Comparison of ENCODE assay signal across 1 cellular context in the genomic region with DNA sequence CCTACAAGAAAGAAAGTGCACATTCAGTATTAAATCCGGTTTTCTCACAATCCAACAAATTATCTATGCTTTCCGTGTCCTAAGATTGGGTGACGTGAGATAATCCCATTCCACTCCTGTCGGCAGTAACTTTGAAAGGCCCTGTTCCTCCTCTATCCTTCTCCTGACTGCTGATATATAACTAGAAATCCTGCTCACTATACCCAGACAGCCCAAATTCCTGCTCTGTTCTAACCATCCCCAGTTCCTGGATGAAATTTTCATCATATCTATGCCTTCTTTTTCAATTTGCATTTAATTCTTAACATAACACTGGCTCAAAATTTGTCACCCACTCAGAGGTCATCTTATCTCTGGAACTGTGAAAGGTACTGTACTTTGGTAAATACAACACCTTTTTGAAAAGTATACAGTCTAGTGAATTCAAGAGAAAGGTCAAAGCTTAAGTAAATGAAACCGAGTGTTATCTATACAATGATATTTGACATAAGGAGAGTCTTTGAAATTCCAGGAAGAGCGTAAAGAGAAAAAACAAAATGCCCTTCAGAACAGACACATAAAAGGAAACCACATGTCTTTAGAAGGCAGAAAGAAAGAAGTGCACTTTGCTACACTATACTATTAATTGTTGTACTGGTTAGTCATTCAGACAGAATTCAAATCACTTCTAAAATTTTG.
A peak's percentile ranks its signal among the peaks of the same experiment; 100 is the strongest.
TF ChIP-seq lines count a peak whose summit lies in the region.

No MANE protein-coding gene starts in this region.

TF ChIP-seq in HepG2, 621 proteins besides CTCF, POLR2A, EP300 and RAD21 (continued from another document and continues in another):
- TF ChIP-seq MYNN (CRISPR knock-in tag; IDR thresholded peaks at IDR 0.05; ENCODE audit: low read depth) (no peak), RFXAP (CRISPR knock-in tag; IDR thresholded peaks at IDR 0.05; ENCODE audit: borderline replicate concordance) (no peak), ZNF225 (CRISPR knock-in tag; IDR thresholded peaks at IDR 0.05) (no peak), KDM6A (CRISPR knock-in tag; IDR thresholded peaks at IDR 0.05; ENCODE audit: low read depth) (peak; percentile 61; the same call in 1 of the 2 replicates), SALL1 (CRISPR knock-in tag; IDR thresholded peaks at IDR 0.05) (no peak), MXD4 (CRISPR knock-in tag; IDR thresholded peaks at IDR 0.05) (no peak), HHEX (CRISPR knock-in tag; IDR thresholded peaks at IDR 0.05) (peak; percentile 97), ZNF660 (CRISPR knock-in tag; IDR thresholded peaks at IDR 0.05; ENCODE audit: borderline replicate concordance, low read depth) (no peak), ZNF709 (CRISPR knock-in tag; IDR thresholded peaks at IDR 0.05) (no peak), LCORL (IDR thresholded peaks at IDR 0.05) (peak; percentile 10; the same call in 1 of the 2 replicates), LCORL (CRISPR knock-in tag; IDR thresholded peaks at IDR 0.05) (peak; percentile 28; the same call in 1 of the 2 replicates), ZNF678 (CRISPR knock-in tag; IDR thresholded peaks at IDR 0.05) (no peak), RAD51 (IDR thresholded peaks at IDR 0.05; ENCODE audit: borderline replicate concordance) (no peak), NRL (CRISPR knock-in tag; IDR thresholded peaks at IDR 0.05; ENCODE audit: borderline replicate concordance) (no peak), ZNF567 (CRISPR knock-in tag; IDR thresholded peaks at IDR 0.05; ENCODE audit: borderline replicate concordance) (no peak), ZNF17 (CRISPR knock-in tag; IDR thresholded peaks at IDR 0.05) (no peak), ZSCAN25 (CRISPR knock-in tag; IDR thresholded peaks at IDR 0.05) (no peak), ZNF143 (CRISPR knock-in tag; IDR thresholded peaks at IDR 0.05) (no peak), MTF2 (CRISPR knock-in tag; IDR thresholded peaks at IDR 0.05; ENCODE audit: borderline replicate concordance) (no peak), ZNF749 (CRISPR knock-in tag; IDR thresholded peaks at IDR 0.05; ENCODE audit: borderline replicate concordance) (no peak), HNF4A (CRISPR knock-in tag; IDR thresholded peaks at IDR 0.05) (peak; percentile 81), ZNF292 (CRISPR knock-in tag; IDR thresholded peaks at IDR 0.05; ENCODE audit: borderline replicate concordance, low read depth) (no peak), ZNF350 (CRISPR knock-in tag; IDR thresholded peaks at IDR 0.05; ENCODE audit: borderline replicate concordance, low read depth) (no peak), TCF12 (IDR thresholded peaks at IDR 0.05) (no peak), TCF12 (CRISPR knock-in tag; IDR thresholded peaks at IDR 0.05) (peak; percentile 54; the same call in 1 of the 2 replicates), ZNF333 (CRISPR knock-in tag; IDR thresholded peaks at IDR 0.05; ENCODE audit: borderline replicate concordance) (no peak), MAFK (conservative IDR thresholded peaks at IDR 0.05 in 1 of 2, IDR thresholded peaks at IDR 0.05 in 1 of 2; ENCODE audit: low read length in 2 of 2) (no peak), NCOA2 (CRISPR knock-in tag; IDR thresholded peaks at IDR 0.05) (peak; percentile 96), ZNF558 (CRISPR knock-in tag; IDR thresholded peaks at IDR 0.05; ENCODE audit: borderline replicate concordance) (no peak), STAT5B (CRISPR knock-in tag; IDR thresholded peaks at IDR 0.05) (no peak), NR2C2 (CRISPR knock-in tag; IDR thresholded peaks at IDR 0.05; ENCODE audit: borderline replicate concordance) (peak; percentile 44; the same call in 1 of the 2 replicates), ZNF883 (CRISPR knock-in tag; IDR thresholded peaks at IDR 0.05; ENCODE audit: not compliant biosample characterization) (no peak), YY1 (IDR thresholded peaks at IDR 0.05; ENCODE audit: insufficient read depth, insufficient replicate concordance, low read depth, low read length) (no peak), GZF1 (CRISPR knock-in tag; IDR thresholded peaks at IDR 0.05) (no peak), SRF (IDR thresholded peaks at IDR 0.05; ENCODE audit: low read depth, low read length) (no peak), RBAK (CRISPR knock-in tag; IDR thresholded peaks at IDR 0.05) (no peak), AKAP8 (CRISPR knock-in tag; IDR thresholded peaks at IDR 0.05) (no peak), SOX13 (IDR thresholded peaks at IDR 0.05) (peak; percentile 59; the same call in 1 of the 2 replicates), SOX13 (CRISPR knock-in tag; conservative IDR thresholded peaks at IDR 0.05 in 1 of 2, IDR thresholded peaks at IDR 0.05 in 1 of 2) (peak in 1 of 2 experiments; percentile 94; a peak in 2 of 4 replicates), ZNF792 (CRISPR knock-in tag; IDR thresholded peaks at IDR 0.05) (no peak), ZSCAN12 (CRISPR knock-in tag; IDR thresholded peaks at IDR 0.05) (no peak), ZNF782 (CRISPR knock-in tag; IDR thresholded peaks at IDR 0.05; ENCODE audit: borderline replicate concordance) (no peak), ZNF891 (CRISPR knock-in tag; IDR thresholded peaks at IDR 0.05) (no peak), MEIS1 (CRISPR knock-in tag; IDR thresholded peaks at IDR 0.05; ENCODE audit: borderline replicate concordance) (no peak)
- TF ChIP-seq, protein P1, sequence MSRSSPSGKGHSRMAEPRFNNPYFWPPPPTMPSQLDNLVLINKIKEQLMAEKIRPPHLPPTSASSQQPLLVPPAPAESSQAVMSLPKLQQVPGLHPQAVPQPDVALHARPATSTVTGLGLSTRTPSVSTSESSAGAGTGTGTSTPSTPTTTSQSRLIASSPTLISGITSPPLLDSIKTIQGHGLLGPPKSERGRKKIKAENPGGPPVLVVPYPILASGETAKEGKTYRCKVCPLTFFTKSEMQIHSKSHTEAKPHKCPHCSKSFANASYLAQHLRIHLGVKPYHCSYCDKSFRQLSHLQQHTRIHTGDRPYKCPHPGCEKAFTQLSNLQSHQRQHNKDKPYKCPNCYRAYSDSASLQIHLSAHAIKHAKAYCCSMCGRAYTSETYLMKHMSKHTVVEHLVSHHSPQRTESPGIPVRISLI (CRISPR knock-in tag; IDR thresholded peaks at IDR 0.05; ENCODE audit: borderline replicate concordance), result peak; percentile 74; the same call in 1 of the 2 replicates
- TF ChIP-seq, protein P2, sequence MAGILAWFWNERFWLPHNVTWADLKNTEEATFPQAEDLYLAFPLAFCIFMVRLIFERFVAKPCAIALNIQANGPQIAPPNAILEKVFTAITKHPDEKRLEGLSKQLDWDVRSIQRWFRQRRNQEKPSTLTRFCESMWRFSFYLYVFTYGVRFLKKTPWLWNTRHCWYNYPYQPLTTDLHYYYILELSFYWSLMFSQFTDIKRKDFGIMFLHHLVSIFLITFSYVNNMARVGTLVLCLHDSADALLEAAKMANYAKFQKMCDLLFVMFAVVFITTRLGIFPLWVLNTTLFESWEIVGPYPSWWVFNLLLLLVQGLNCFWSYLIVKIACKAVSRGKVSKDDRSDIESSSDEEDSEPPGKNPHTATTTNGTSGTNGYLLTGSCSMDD (CRISPR knock-in tag; IDR thresholded peaks at IDR 0.05), result no peak
- TF ChIP-seq, protein P3, sequence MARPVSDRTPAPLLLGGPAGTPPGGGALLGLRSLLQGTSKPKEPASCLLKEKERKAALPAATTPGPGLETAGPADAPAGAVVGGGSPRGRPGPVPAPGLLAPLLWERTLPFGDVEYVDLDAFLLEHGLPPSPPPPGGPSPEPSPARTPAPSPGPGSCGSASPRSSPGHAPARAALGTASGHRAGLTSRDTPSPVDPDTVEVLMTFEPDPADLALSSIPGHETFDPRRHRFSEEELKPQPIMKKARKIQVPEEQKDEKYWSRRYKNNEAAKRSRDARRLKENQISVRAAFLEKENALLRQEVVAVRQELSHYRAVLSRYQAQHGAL (CRISPR knock-in tag; IDR thresholded peaks at IDR 0.05; ENCODE audit: not compliant biosample characterization), result no peak
- TF ChIP-seq, protein P4, sequence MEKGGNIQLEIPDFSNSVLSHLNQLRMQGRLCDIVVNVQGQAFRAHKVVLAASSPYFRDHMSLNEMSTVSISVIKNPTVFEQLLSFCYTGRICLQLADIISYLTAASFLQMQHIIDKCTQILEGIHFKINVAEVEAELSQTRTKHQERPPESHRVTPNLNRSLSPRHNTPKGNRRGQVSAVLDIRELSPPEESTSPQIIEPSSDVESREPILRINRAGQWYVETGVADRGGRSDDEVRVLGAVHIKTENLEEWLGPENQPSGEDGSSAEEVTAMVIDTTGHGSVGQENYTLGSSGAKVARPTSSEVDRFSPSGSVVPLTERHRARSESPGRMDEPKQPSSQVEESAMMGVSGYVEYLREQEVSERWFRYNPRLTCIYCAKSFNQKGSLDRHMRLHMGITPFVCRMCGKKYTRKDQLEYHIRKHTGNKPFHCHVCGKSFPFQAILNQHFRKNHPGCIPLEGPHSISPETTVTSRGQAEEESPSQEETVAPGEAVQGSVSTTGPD (CRISPR knock-in tag; IDR thresholded peaks at IDR 0.05), result no peak
- TF ChIP-seq, protein P5, sequence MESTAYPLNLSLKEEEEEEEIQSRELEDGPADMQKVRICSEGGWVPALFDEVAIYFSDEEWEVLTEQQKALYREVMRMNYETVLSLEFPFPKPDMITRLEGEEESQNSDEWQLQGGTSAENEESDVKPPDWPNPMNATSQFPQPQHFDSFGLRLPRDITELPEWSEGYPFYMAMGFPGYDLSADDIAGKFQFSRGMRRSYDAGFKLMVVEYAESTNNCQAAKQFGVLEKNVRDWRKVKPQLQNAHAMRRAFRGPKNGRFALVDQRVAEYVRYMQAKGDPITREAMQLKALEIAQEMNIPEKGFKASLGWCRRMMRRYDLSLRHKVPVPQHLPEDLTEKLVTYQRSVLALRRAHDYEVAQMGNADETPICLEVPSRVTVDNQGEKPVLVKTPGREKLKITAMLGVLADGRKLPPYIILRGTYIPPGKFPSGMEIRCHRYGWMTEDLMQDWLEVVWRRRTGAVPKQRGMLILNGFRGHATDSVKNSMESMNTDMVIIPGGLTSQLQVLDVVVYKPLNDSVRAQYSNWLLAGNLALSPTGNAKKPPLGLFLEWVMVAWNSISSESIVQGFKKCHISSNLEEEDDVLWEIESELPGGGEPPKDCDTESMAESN (CRISPR knock-in tag; conservative IDR thresholded peaks at IDR 0.05), result no peak
- TF ChIP-seq, protein P6, sequence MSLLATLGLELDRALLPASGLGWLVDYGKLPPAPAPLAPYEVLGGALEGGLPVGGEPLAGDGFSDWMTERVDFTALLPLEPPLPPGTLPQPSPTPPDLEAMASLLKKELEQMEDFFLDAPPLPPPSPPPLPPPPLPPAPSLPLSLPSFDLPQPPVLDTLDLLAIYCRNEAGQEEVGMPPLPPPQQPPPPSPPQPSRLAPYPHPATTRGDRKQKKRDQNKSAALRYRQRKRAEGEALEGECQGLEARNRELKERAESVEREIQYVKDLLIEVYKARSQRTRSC (CRISPR knock-in tag; IDR thresholded peaks at IDR 0.05; ENCODE audit: low read depth), result no peak
- TF ChIP-seq, protein P7, sequence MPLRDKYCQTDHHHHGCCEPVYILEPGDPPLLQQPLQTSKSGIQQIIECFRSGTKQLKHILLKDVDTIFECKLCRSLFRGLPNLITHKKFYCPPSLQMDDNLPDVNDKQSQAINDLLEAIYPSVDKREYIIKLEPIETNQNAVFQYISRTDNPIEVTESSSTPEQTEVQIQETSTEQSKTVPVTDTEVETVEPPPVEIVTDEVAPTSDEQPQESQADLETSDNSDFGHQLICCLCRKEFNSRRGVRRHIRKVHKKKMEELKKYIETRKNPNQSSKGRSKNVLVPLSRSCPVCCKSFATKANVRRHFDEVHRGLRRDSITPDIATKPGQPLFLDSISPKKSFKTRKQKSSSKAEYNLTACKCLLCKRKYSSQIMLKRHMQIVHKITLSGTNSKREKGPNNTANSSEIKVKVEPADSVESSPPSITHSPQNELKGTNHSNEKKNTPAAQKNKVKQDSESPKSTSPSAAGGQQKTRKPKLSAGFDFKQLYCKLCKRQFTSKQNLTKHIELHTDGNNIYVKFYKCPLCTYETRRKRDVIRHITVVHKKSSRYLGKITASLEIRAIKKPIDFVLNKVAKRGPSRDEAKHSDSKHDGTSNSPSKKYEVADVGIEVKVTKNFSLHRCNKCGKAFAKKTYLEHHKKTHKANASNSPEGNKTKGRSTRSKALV (CRISPR knock-in tag; IDR thresholded peaks at IDR 0.05), result no peak; the same call in 1 of the 2 replicates
- TF ChIP-seq, protein P8, sequence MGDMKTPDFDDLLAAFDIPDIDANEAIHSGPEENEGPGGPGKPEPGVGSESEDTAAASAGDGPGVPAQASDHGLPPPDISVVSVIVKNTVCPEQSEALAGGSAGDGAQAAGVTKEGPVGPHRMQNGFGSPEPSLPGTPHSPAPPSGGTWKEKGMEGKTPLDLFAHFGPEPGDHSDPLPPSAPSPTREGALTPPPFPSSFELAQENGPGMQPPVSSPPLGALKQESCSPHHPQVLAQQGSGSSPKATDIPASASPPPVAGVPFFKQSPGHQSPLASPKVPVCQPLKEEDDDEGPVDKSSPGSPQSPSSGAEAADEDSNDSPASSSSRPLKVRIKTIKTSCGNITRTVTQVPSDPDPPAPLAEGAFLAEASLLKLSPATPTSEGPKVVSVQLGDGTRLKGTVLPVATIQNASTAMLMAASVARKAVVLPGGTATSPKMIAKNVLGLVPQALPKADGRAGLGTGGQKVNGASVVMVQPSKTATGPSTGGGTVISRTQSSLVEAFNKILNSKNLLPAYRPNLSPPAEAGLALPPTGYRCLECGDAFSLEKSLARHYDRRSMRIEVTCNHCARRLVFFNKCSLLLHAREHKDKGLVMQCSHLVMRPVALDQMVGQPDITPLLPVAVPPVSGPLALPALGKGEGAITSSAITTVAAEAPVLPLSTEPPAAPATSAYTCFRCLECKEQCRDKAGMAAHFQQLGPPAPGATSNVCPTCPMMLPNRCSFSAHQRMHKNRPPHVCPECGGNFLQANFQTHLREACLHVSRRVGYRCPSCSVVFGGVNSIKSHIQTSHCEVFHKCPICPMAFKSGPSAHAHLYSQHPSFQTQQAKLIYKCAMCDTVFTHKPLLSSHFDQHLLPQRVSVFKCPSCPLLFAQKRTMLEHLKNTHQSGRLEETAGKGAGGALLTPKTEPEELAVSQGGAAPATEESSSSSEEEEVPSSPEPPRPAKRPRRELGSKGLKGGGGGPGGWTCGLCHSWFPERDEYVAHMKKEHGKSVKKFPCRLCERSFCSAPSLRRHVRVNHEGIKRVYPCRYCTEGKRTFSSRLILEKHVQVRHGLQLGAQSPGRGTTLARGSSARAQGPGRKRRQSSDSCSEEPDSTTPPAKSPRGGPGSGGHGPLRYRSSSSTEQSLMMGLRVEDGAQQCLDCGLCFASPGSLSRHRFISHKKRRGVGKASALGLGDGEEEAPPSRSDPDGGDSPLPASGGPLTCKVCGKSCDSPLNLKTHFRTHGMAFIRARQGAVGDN (CRISPR knock-in tag; IDR thresholded peaks at IDR 0.05), result no peak
- TF ChIP-seq, protein P9, sequence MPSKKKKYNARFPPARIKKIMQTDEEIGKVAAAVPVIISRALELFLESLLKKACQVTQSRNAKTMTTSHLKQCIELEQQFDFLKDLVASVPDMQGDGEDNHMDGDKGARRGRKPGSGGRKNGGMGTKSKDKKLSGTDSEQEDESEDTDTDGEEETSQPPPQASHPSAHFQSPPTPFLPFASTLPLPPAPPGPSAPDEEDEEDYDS (CRISPR knock-in tag; IDR thresholded peaks at IDR 0.05), result no peak
- TF ChIP-seq, protein P10, sequence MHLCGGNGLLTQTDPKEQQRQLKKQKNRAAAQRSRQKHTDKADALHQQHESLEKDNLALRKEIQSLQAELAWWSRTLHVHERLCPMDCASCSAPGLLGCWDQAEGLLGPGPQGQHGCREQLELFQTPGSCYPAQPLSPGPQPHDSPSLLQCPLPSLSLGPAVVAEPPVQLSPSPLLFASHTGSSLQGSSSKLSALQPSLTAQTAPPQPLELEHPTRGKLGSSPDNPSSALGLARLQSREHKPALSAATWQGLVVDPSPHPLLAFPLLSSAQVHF (CRISPR knock-in tag; IDR thresholded peaks at IDR 0.05), result no peak
